13 cellular contexts compared by ENCODE assay signal in the genomic region with DNA sequence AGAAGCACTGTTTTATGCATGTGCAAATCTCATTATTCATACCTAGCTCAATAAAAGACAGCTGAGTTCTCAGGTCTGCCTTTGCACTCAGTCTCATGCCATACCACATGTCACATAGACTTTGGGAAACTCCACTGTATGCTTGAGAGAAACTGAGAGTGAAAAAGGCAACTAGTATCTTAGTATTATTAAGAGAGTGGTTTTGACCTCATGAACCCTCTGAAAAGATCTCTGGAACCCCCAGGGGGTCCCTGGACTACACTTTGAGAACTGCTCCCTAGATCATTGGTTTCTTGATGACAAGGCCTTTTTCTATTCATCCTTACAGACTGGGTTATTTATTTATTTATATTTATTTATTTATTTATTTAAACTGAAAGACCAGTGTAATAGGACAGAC. TPM values are rescaled to one million over a fixed set of nuclear protein-coding genes. Genes with fewer than 3 reads are reported as not detected.
DNase-seq lines count a peak whose midpoint lies in the region; ATAC-seq, FAIRE-seq and TF ChIP-seq lines count a peak whose summit lies in the region.
"Had no signal": no experiment of that assay in that cellular context is flagged by ENCODE, and none has a peak within 500 bp of the region (broad histone marks: within the 10 kb centered on the region; RNA-seq: fewer than 3 reads in every experiment).

No MANE protein-coding gene starts in this region.

- no peak overlapping the region for H2BK120ac ChIP-seq in neuronal stem cell (ENCODE audit: low read depth, low read length)

- DNase-seq in NAMALWA (ENCODE audit: low spot score) (peak; percentile 34), neuronal stem cell (ENCODE audit: low spot score) (no peak), progenitor cell of endocrine pancreas (ENCODE audit: low spot score, unreplicated experiment) (no peak), SJCRH30 (no peak), D721Med (ENCODE audit: insufficient read length, low spot score) (no peak)
- DNase-seq: activated CD4-positive, alpha-beta memory T cell treated with anti-CD3 and anti-CD28 coated beads for 36 hours; NCI-H2171 had no signal

- H3K9me3 Mint-ChIP-seq in progenitor cell of endocrine pancreas (ENCODE audit: low read depth) = peaks cover 4% of the 10 kb centered on the region
- H3K9me3 Mint-ChIP-seq: activated CD4-positive, alpha-beta memory T cell treated with anti-CD3 and anti-CD28 coated beads for 36 hours; nephron; stimulated activated naive CD8-positive, alpha-beta T cell treated with anti-CD3 and anti-CD28 coated beads, Interleukin-15, Interleukin-2, amounts not matched to agents 100 ng/mL and 50 ng/mL, for 24 hours had no signal

- no peak overlapping the region for H3K23ac ChIP-seq in neuronal stem cell (ENCODE audit: low read depth, low read length, poor library complexity)

- H3K27me3 Mint-ChIP-seq in progenitor cell of endocrine pancreas = peaks cover 5% of the 10 kb centered on the region
- H3K27me3 Mint-ChIP-seq: activated CD4-positive, alpha-beta memory T cell treated with anti-CD3 and anti-CD28 coated beads for 36 hours had no signal

- H2BK15ac ChIP-seq in neuronal stem cell (ENCODE audit: low read length) = no peak overlapping the region

- no peak overlapping the region for H3K18ac ChIP-seq in neuronal stem cell (ENCODE audit: low read length)

- H3K27ac ChIP-seq in neuronal stem cell (replicated peaks; ENCODE audit: low read length) (no peak overlapping the region), SJCRH30 (no peak overlapping the region)

- H2AK5ac ChIP-seq in neuronal stem cell (ENCODE audit: low read depth, low read length) = no peak overlapping the region

- no peak overlapping the region for H3K4me2 ChIP-seq in neuronal stem cell (ENCODE audit: insufficient read depth, low read length, poor library complexity, severe bottlenecking)

- H3K4me3 ChIP-seq in neuronal stem cell (ENCODE audit: low read length in 2 of 2) (no peak overlapping the region), SJCRH30 (no peak overlapping the region)

- H2BK5ac ChIP-seq in neuronal stem cell (ENCODE audit: low read length) = no peak overlapping the region

- H3K27me3 ChIP-seq in neuronal stem cell (ENCODE audit: control insufficient read depth in 3 of 3, insufficient read depth in 3 of 3, low read depth in 1 of 3, low read length in 3 of 3) (no peaks in the 10 kb centered on the region), SJCRH30 (peaks cover 20% of the 10 kb centered on the region)

- H2AFZ ChIP-seq in neuronal stem cell (ENCODE audit: low read length) = no peak overlapping the region

- no peak overlapping the region for H3K4me3 Mint-ChIP-seq in progenitor cell of endocrine pancreas (ENCODE audit: low read depth)
- H3K4me3 Mint-ChIP-seq: activated CD4-positive, alpha-beta memory T cell treated with anti-CD3 and anti-CD28 coated beads for 36 hours; nephron; stimulated activated naive CD8-positive, alpha-beta T cell treated with anti-CD3 and anti-CD28 coated beads, Interleukin-15, Interleukin-2, amounts not matched to agents 100 ng/mL and 50 ng/mL, for 24 hours had no signal

- no peak for TF ChIP-seq CTCF in progenitor cell of endocrine pancreas (IDR thresholded peaks at IDR 0.05; ENCODE audit: unreplicated experiment)
- no peak for TF ChIP-seq CTCF in D721Med (IDR thresholded peaks at IDR 0.05; ENCODE audit: insufficient read depth, missing control alignments)

- H3K9me3 ChIP-seq in neuronal stem cell (replicated peaks in 1 of 2; ENCODE audit: control insufficient read depth in 2 of 2, insufficient read depth in 1 of 2, low read depth in 1 of 2, low read length in 2 of 2) = peaks cover 0 to 4% of the 10 kb centered on the region in 2 donors
- H3K9me3 ChIP-seq in SJCRH30 (replicated peaks) = no peaks in the 10 kb centered on the region

- H3K9ac ChIP-seq in neuronal stem cell (ENCODE audit: low read depth, low read length, poor library complexity) = no peak overlapping the region

- no peak overlapping the region for H4K8ac ChIP-seq in neuronal stem cell (ENCODE audit: low read depth, low read length)

- H4K91ac ChIP-seq in neuronal stem cell (ENCODE audit: low read depth, low read length, poor library complexity) = no peak overlapping the region

- no peak for FAIRE-seq in D721Med (lab: Jason Lieb, UNC)
- FAIRE-seq: endometrium had no signal

- H3K36me3 ChIP-seq in neuronal stem cell (replicated peaks in 1 of 2; ENCODE audit: control insufficient read depth in 2 of 2, insufficient read depth in 2 of 2, low read length in 2 of 2) (no peaks in the 10 kb centered on the region), SJCRH30 (no peaks in the 10 kb centered on the region)

- no peak overlapping the region for H3K4ac ChIP-seq in neuronal stem cell (ENCODE audit: low read length)

- H3K79me1 ChIP-seq in neuronal stem cell (ENCODE audit: low read depth, low read length) = no peaks in the 10 kb centered on the region

- peaks cover 7% of the 10 kb centered on the region for H3K4me1 Mint-ChIP-seq in progenitor cell of endocrine pancreas (ENCODE audit: low read depth)
- H3K4me1 Mint-ChIP-seq: nephron had no signal

- H2BK12ac ChIP-seq in neuronal stem cell (ENCODE audit: low read length) = no peak overlapping the region

- H3K36me3 Mint-ChIP-seq in progenitor cell of endocrine pancreas (ENCODE audit: insufficient read depth) = no peaks in the 10 kb centered on the region
- H3K36me3 Mint-ChIP-seq: activated CD4-positive, alpha-beta memory T cell treated with anti-CD3 and anti-CD28 coated beads for 36 hours had no signal

- no peak overlapping the region for H3K14ac ChIP-seq in neuronal stem cell (ENCODE audit: low read length)

- ATAC-seq in GM18502 (IDR thresholded peaks at IDR 0.05; ENCODE audit: poor library complexity, unreplicated experiment) (peak; percentile 53), GM19452 (IDR thresholded peaks at IDR 0.05; ENCODE audit: unreplicated experiment) (peak; percentile 40), HG02973 (IDR thresholded peaks at IDR 0.05; ENCODE audit: unreplicated experiment) (peak; percentile 45)

- H3K27ac Mint-ChIP-seq in progenitor cell of endocrine pancreas = no peak overlapping the region
- H3K27ac Mint-ChIP-seq: activated CD4-positive, alpha-beta memory T cell treated with anti-CD3 and anti-CD28 coated beads for 36 hours had no signal

- H3K4me1 ChIP-seq in neuronal stem cell (ENCODE audit: control insufficient read depth in 2 of 2, insufficient read depth in 1 of 2, low read depth in 1 of 2, low read length in 2 of 2) (no peaks in the 10 kb centered on the region), SJCRH30 (no peaks in the 10 kb centered on the region)

RNA-seq across cellular contexts. Expression of a gene that starts 3.7 kb away (rescaled TPM):
- polyA plus RNA-seq in neuronal stem cell (2013, experiment 1 of 2) = not detected
- polyA plus RNA-seq in neuronal stem cell (2013, experiment 2 of 2) = not detected
- total RNA-seq in progenitor cell of endocrine pancreas = not detected in 2 replicates
- not detected in 2 replicates for total RNA-seq in SJCRH30 (2014; rRNA removed; shearing (Covaris generic))
- total RNA-seq: activated CD4-positive, alpha-beta memory T cell treated with anti-CD3 and anti-CD28 coated beads for 36 hours had no signal

RNA-seq across cellular contexts. Expression of a gene that starts 25.6 kb away (rescaled TPM):
- not detected for polyA plus RNA-seq in neuronal stem cell (2013, experiment 1 of 2)
- polyA plus RNA-seq in neuronal stem cell (2013, experiment 2 of 2) = not detected
- total RNA-seq in progenitor cell of endocrine pancreas = 5.6 and 8.4 TPM in 2 replicates
- total RNA-seq in SJCRH30 (2014; rRNA removed; shearing (Covaris generic)) = not detected in 2 replicates
- total RNA-seq: activated CD4-positive, alpha-beta memory T cell treated with anti-CD3 and anti-CD28 coated beads for 36 hours had no signal

RNA-seq across cellular contexts. Expression of a gene that starts 46.1 kb away (rescaled TPM):
- 0.26 TPM for polyA plus RNA-seq in neuronal stem cell (2013, experiment 1 of 2)
- 0.35 TPM for polyA plus RNA-seq in neuronal stem cell (2013, experiment 2 of 2)
- total RNA-seq in progenitor cell of endocrine pancreas = 0.13 TPM in 1 of 2 replicates, not detected in the other
- total RNA-seq in SJCRH30 (2014; rRNA removed; shearing (Covaris generic)) = not detected in 2 replicates
- total RNA-seq: activated CD4-positive, alpha-beta memory T cell treated with anti-CD3 and anti-CD28 coated beads for 36 hours had no signal
